Comparison of ENCODE assay signal across 10 cellular contexts in the genomic region with DNA sequence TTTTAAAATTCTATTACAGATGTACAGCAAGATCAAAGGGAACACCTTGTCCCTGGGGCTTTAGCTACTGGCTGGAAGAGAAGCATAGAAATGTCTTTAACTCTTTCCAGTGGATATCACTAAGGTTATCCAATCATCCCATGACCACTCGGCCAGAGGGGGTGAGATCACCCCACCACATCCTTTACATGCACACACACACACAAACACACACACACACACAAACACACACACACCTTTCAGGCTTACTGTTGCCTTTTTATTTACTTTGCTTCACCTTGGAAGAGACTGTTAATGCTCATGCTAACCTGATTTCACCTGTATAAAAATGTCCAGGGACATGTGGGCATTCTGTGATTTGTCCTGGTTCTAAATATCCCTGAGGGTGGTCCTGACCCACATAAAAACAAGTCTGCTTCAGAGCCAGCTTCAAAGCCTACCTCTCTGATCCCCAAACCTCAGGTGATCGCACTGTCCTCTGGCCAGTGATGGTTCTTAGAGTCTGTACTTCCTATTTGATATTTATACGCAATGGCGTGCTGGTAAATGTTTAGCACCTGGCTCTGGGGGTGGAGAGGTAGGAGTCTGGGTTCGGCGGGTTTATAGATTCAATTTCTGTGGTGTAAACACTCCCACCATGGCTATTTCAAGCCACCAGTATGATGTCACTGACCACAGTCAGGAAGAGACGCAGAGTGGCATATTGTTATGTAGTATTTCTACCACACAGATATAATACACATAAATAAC.
A peak's percentile ranks its signal among the peaks of the same experiment; 100 is the strongest.
DNase-seq lines count a peak whose midpoint lies in the region; ATAC-seq, FAIRE-seq and TF ChIP-seq lines count a peak whose summit lies in the region.
"Had no signal": no experiment of that assay in that cellular context is flagged by ENCODE, and none has a peak within 500 bp of the region (broad histone marks: within the 10 kb centered on the region; RNA-seq: fewer than 3 reads in every experiment).

No MANE protein-coding gene starts in this region.

- TF ChIP-seq POLR2A in lower leg skin (IDR thresholded peaks at IDR 0.05) (no peak), spleen (IDR thresholded peaks at IDR 0.05) (no peak)

- no peaks in the 10 kb centered on the region for H3K36me3 ChIP-seq in small intestine (ENCODE audit: control insufficient read depth in 2 of 2, insufficient read depth in 2 of 2, low read length in 2 of 2)
- H3K36me3 ChIP-seq in spleen = no peaks in the 10 kb centered on the region
- H3K36me3 ChIP-seq: heart right ventricle had no signal

- 66 to 72% (median 69%) methylated on average over 7 of the region's 7 CpGs for WGBS in small intestine, 3 donors
- 71 to 84% methylated on average over 7 of the region's 7 CpGs for WGBS in lower leg skin, 2 donors
- WGBS in spleen, 5 donors = 43 to 53% (median 50%) methylated on average over 7 of the region's 7 CpGs

- no peak overlapping the region for H3K4me3 ChIP-seq in small intestine (ENCODE audit: low read depth in 1 of 2, low read length in 2 of 2)
- no peak overlapping the region for H3K4me3 ChIP-seq in lower leg skin (ENCODE audit: low read depth, poor library complexity, severe bottlenecking)
- H3K4me3 ChIP-seq in spleen = no peak overlapping the region
- H3K4me3 ChIP-seq: heart right ventricle had no signal

- H3K27ac ChIP-seq in small intestine (ENCODE audit: low read depth in 1 of 2, low read length in 1 of 2) = no peak overlapping the region
- H3K27ac ChIP-seq in spleen = no peak overlapping the region
- H3K27ac ChIP-seq: heart right ventricle had no signal

- TF ChIP-seq CTCF in lower leg skin (IDR thresholded peaks at IDR 0.05) = no peak
- TF ChIP-seq CTCF in spleen (IDR thresholded peaks at IDR 0.05 in 8 of 11, conservative IDR thresholded peaks at IDR 0.05 in 3 of 11) = no peak

- H3K9me3 ChIP-seq in small intestine (ENCODE audit: control insufficient read depth, low read depth) = no peaks in the 10 kb centered on the region
- no peaks in the 10 kb centered on the region for H3K9me3 ChIP-seq in spleen
- H3K9me3 ChIP-seq: heart right ventricle had no signal

- H3K4me1 ChIP-seq in small intestine (ENCODE audit: control insufficient read depth in 2 of 2, insufficient read depth in 1 of 2, low read depth in 1 of 2, low read length in 1 of 2) = no peaks in the 10 kb centered on the region
- peaks cover 0 to 27% (median 2%) of the 10 kb centered on the region in 6 donors for H3K4me1 ChIP-seq in spleen

- H3K27me3 ChIP-seq in small intestine (ENCODE audit: control insufficient read depth in 2 of 2, insufficient read depth in 2 of 2, low read length in 2 of 2) (no peaks in the 10 kb centered on the region), spleen (replicated peaks in 1 of 7) (no peaks in the 10 kb centered on the region)
- H3K27me3 ChIP-seq: heart right ventricle had no signal

- ATAC-seq in GM18508 (IDR thresholded peaks at IDR 0.05; ENCODE audit: insufficient read depth, unreplicated experiment) (peak; percentile 89), GM21515 (IDR thresholded peaks at IDR 0.05; ENCODE audit: unreplicated experiment) (peak; percentile 94), HG03432 (IDR thresholded peaks at IDR 0.05; ENCODE audit: unreplicated experiment) (peak; percentile 95)
- ATAC-seq: Panc1 had no signal

- intact Hi-C loops in lower leg skin (cut with DNase I; ENCODE audit: low total_unique reads) (no loop called here), spleen (cut with DNase I; ENCODE audit: low total_unique reads) (loop anchor here (10.0 kb wide), 1 partner anchor 290 kb away; no protein-coding TSS in a partner anchor)

- FAIRE-seq in small intestine (lab: Jason Lieb, UNC) = no peak

- DNase-seq in kidney tubule cell (ENCODE audit: low spot score) = peak; percentile 52
- DNase-seq in small intestine = no peak
- DNase-seq in lower leg skin (ENCODE audit: low spot score in 2 of 2) = no peak
- DNase-seq in spleen = no peak
- no peak for DNase-seq in epidermal melanocyte (ENCODE audit: insufficient read length, low spot score)
- DNase-seq: heart right ventricle had no signal
